Comparison of ENCODE assay signal across 1 cellular context in genomic region chr1:203599875-203600781, GRCh38.
A peak's percentile ranks its signal among the peaks of the same experiment; 100 is the strongest.
TF ChIP-seq lines count a peak whose summit lies in the region.

No MANE protein-coding gene starts in this region.

TF ChIP-seq in K562, 482 proteins besides CTCF, POLR2A, EP300 and RAD21 (continued from another document and continues in another):
- no peak for TF ChIP-seq ZBTB33 (CRISPR knock-in tag; IDR thresholded peaks at IDR 0.05)
- no peak for TF ChIP-seq SAP30 (IDR thresholded peaks at IDR 0.05; ENCODE audit: borderline replicate concordance, insufficient read depth, low read depth, low read length, poor library complexity, severe bottlenecking)
- TF ChIP-seq CREBBP (IDR thresholded peaks at IDR 0.05; ENCODE audit: low read depth, low read length) = no peak
- TF ChIP-seq NFE2L1 (tag; IDR thresholded peaks at IDR 0.05; ENCODE audit: borderline replicate concordance, low read depth) = peak; percentile 46; the same call in 1 of the 2 replicates
- 0 out of 2 replicates have a peak, but pooled peaks have one; percentile 53 for TF ChIP-seq GMEB1 (CRISPR knock-in tag; IDR thresholded peaks at IDR 0.05)
- TF ChIP-seq PBX2 (CRISPR knock-in tag; IDR thresholded peaks at IDR 0.05; ENCODE audit: low read depth) = no peak
- TF ChIP-seq PBX2 (tag; conservative IDR thresholded peaks at IDR 0.05; ENCODE audit: low read depth) = peak; percentile 49; the same call in 1 of the 2 replicates
- TF ChIP-seq ZNF449 (CRISPR knock-in tag; IDR thresholded peaks at IDR 0.05) = peak; percentile 92
- peak; percentile 94 for TF ChIP-seq HIVEP1 (CRISPR knock-in tag; IDR thresholded peaks at IDR 0.05)
- TF ChIP-seq TAF7 (tag; IDR thresholded peaks at IDR 0.05) = peak; percentile 73
- no peak for TF ChIP-seq ZBTB7A (IDR thresholded peaks at IDR 0.05; ENCODE audit: borderline replicate concordance, control insufficient read depth, low read depth, low read length)
- peak; percentile 94 for TF ChIP-seq ZNF76 (CRISPR knock-in tag; IDR thresholded peaks at IDR 0.05; ENCODE audit: borderline replicate concordance)
- TF ChIP-seq NR2C2 (CRISPR knock-in tag; IDR thresholded peaks at IDR 0.05) = no peak
- TF ChIP-seq NR2C2 (tag; IDR thresholded peaks at IDR 0.05) = 0 out of 2 replicates have a peak, but pooled peaks have one; percentile 40
- no peak for TF ChIP-seq ZKSCAN1 (IDR thresholded peaks at IDR 0.05; ENCODE audit: low read depth, low read length)
- peak; percentile 85 for TF ChIP-seq BCL6 (CRISPR knock-in tag; IDR thresholded peaks at IDR 0.05)
- TF ChIP-seq MCM2 (IDR thresholded peaks at IDR 0.05; ENCODE audit: low read depth) = no peak
- TF ChIP-seq TAF9B (IDR thresholded peaks at IDR 0.05; ENCODE audit: partially characterized antibody) = no peak
- TF ChIP-seq PATZ1 (CRISPR knock-in tag; IDR thresholded peaks at IDR 0.05; ENCODE audit: borderline replicate concordance) = peak; percentile 90; the same call in 1 of the 2 replicates
- TF ChIP-seq KDM2B (CRISPR knock-in tag; IDR thresholded peaks at IDR 0.05) = no peak
- TF ChIP-seq ADNP (tag; IDR thresholded peaks at IDR 0.05) = no peak
- peak; percentile 80; the same call in 1 of the 2 replicates for TF ChIP-seq ZBTB26 (CRISPR knock-in tag; IDR thresholded peaks at IDR 0.05)
- TF ChIP-seq ZNF766 (CRISPR knock-in tag; conservative IDR thresholded peaks at IDR 0.05) = peak; percentile 94
- peak; percentile 77; the same call in 1 of the 2 replicates for TF ChIP-seq CREB5 (CRISPR knock-in tag; IDR thresholded peaks at IDR 0.05)
- TF ChIP-seq PHTF2 (CRISPR knock-in tag; IDR thresholded peaks at IDR 0.05) = no peak
- TF ChIP-seq ZNF668 (CRISPR knock-in tag; IDR thresholded peaks at IDR 0.05) = peak; percentile 74; the same call in 1 of the 2 replicates
- TF ChIP-seq ZNF695 (CRISPR knock-in tag; IDR thresholded peaks at IDR 0.05) = 0 out of 2 replicates have a peak, but pooled peaks have one; percentile 87
- peak; percentile 36; the same call in 1 of the 2 replicates for TF ChIP-seq CREM (IDR thresholded peaks at IDR 0.05; ENCODE audit: low read depth)
- no peak for TF ChIP-seq ZNF282 (CRISPR knock-in tag; IDR thresholded peaks at IDR 0.05)
- peak; percentile 79; the same call in 1 of the 2 replicates for TF ChIP-seq THRB (CRISPR knock-in tag; conservative IDR thresholded peaks at IDR 0.05)
- no peak for TF ChIP-seq JUNB (CRISPR knock-in tag; conservative IDR thresholded peaks at IDR 0.05)
- TF ChIP-seq ZBTB9 (CRISPR knock-in tag; IDR thresholded peaks at IDR 0.05) = peak; percentile 97
- no peak; the same call in 1 of the 2 replicates for TF ChIP-seq MAFG (tag; conservative IDR thresholded peaks at IDR 0.05)
- no peak for TF ChIP-seq KAT2B (IDR thresholded peaks at IDR 0.05; ENCODE audit: low read depth, low read length)
- TF ChIP-seq RNF219 (CRISPR knock-in tag; IDR thresholded peaks at IDR 0.05) = 0 out of 2 replicates have a peak, but pooled peaks have one; percentile 78
- TF ChIP-seq PHB (CRISPR knock-in tag; IDR thresholded peaks at IDR 0.05) = no peak
- TF ChIP-seq NCOR1 (IDR thresholded peaks at IDR 0.05) = no peak
- peak; percentile 81 for TF ChIP-seq GTF2A2 (tag; IDR thresholded peaks at IDR 0.05)
- TF ChIP-seq CHD1 (IDR thresholded peaks at IDR 0.05; ENCODE audit: low read length) = no peak
- peak; percentile 66 for TF ChIP-seq ZBTB12 (CRISPR knock-in tag; IDR thresholded peaks at IDR 0.05)
- no peak for TF ChIP-seq CAMTA2 (CRISPR knock-in tag; conservative IDR thresholded peaks at IDR 0.05)
- TF ChIP-seq RFX1 (IDR thresholded peaks at IDR 0.05) = no peak
